Comparison of ENCODE assay signal across 8 cellular contexts in the genomic region with DNA sequence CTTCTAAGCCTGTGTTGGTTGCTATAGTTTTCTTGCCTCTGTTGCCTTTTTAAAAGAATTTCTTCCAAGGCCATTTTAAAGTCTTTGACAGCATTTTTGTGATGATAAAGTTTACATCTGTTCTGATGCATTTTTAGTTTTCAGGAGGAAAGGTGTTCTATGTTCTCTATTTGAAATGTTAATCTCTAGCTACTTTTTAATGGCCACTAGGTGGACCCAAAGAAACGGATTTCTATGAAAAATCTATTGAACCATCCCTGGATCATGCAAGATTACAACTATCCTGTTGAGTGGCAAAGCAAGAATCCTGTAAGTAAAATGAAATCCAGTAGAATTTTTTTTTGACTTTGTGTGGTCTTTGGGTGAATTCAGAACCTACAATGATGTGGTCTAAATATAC.
DNase-seq lines count a peak whose midpoint lies in the region; ATAC-seq, FAIRE-seq and TF ChIP-seq lines count a peak whose summit lies in the region.

No MANE protein-coding gene starts in this region.

- no peak for TF ChIP-seq RAD21 in HepG2 (CRISPR knock-in tag; IDR thresholded peaks at IDR 0.05)

- H3K79me2 ChIP-seq in HepG2 (ENCODE audit: insufficient read depth, low read length): no peaks in the 10 kb centered on the region

- POLR2A ChIA-PET in HepG2 (lab: Yijun Ruan, JAX): no interaction called here

- peaks cover 6 to 20% of the 10 kb centered on the region in 2 experiments; a peak in 4 of 5 replicates for H3K36me3 ChIP-seq in HepG2 (replicated peaks in 1 of 2; ENCODE audit: control insufficient read depth in 1 of 2, insufficient read depth in 2 of 2, low read length in 2 of 2)

- WGBS in HepG2 (ENCODE audit: low lambda C conversion rate): 14% methylated on average over 1 of the region's 1 CpG

- in situ Hi-C loops in HepG2 (cut with HindIII; ENCODE audit: extremely low pct_ligation_motif_present, low pct_unique_long_range_greater_than_20kb): loop anchor here (5.0 kb wide), 1 partner anchor 94 kb away; no protein-coding TSS in a partner anchor

- H3K27me3 ChIP-seq in HepG2 (ENCODE audit: control insufficient read depth in 1 of 2, insufficient read depth in 2 of 2, low read length in 2 of 2): no peaks in the 10 kb centered on the region

- peak; percentile 67 for FAIRE-seq in HepG2 (lab: Jason Lieb, UNC)
- no peak for FAIRE-seq in GM19239 (lab: Jason Lieb, UNC)

- no TSS peak for BruUV-seq in HepG2 (replicated peaks; lab: Mats Ljungman, UMichigan)

- peak; percentile 38 for TF ChIP-seq CTCF in HepG2 (CRISPR knock-in tag; IDR thresholded peaks at IDR 0.05)

- H4K20me1 ChIP-seq in HepG2 (ENCODE audit: insufficient read depth, low read length): no peaks in the 10 kb centered on the region

- DNase-seq in DMS79 treated with DMSO at 0.1 percent for 48 hours (lab: John Stamatoyannopoulos, UW) (peak; percentile 22), Kasumi-1 (lab: John Stamatoyannopoulos, UW) (peak; percentile 31 to 62), amniotic epithelial cell (ENCODE audit: low read depth) (peak; percentile 50), HepG2 (ENCODE audit: low spot score) (peak; percentile 15), GM19239 (ENCODE audit: insufficient read length, low spot score) (no peak), SHP77 treated with DMSO at 0.1 percent for 48 hours (lab: John Stamatoyannopoulos, UW) (no peak)

- no peak; the same call in 2 of the 3 replicates for ATAC-seq in HepG2
- no peak for ATAC-seq in GM21447 (IDR thresholded peaks at IDR 0.05; ENCODE audit: unreplicated experiment)
- no peak for ATAC-seq in HG03469 (IDR thresholded peaks at IDR 0.05; ENCODE audit: unreplicated experiment)

- CTCF ChIA-PET in HepG2 (lab: Yijun Ruan, JAX; ENCODE audit: low intra/inter-chr PET ratio, low total read pairs): interaction anchor here (1.5 kb wide), 1 partner anchor 96 kb away, joined by 15 read pairs; no protein-coding TSS in a partner anchor

- no peak overlapping the region for H2AFZ ChIP-seq in HepG2 (ENCODE audit: low read length)

- H3K4me2 ChIP-seq in HepG2 (ENCODE audit: low read depth, low read length): no peak overlapping the region

- no peaks in the 10 kb centered on the region for H3K4me1 ChIP-seq in HepG2 (ENCODE audit: insufficient read depth, low read length)

- H3K9ac ChIP-seq in HepG2 (ENCODE audit: insufficient read depth, low read depth, low read length): no peak overlapping the region

- H3K4me3 ChIP-seq in HepG2 (replicated peaks in 1 of 3; ENCODE audit: insufficient read depth in 1 of 3, low read depth in 2 of 3, low read length in 3 of 3): no peak overlapping the region

- TF ChIP-seq POLR2A in HepG2 (IDR thresholded peaks at IDR 0.05; ENCODE audit: insufficient read depth in 1 of 2, low read depth in 2 of 2, low read length in 2 of 2): no peak

- TF ChIP-seq EP300 in HepG2 (IDR thresholded peaks at IDR 0.05; ENCODE audit: low read depth in 2 of 2, low read length in 2 of 2) (no peak), HepG2 (CRISPR knock-in tag; IDR thresholded peaks at IDR 0.05; ENCODE audit: borderline replicate concordance) (no peak)

- no peaks in the 10 kb centered on the region for H3K9me3 ChIP-seq in HepG2 (ENCODE audit: low read length)

- H3K27ac ChIP-seq in HepG2 (ENCODE audit: extremely low read length, insufficient read depth, low read length): no peak overlapping the region

- intact Hi-C loops in HepG2 (cut with micrococcal nuclease; ENCODE audit: unreplicated experiment): loop anchor here (1.0 kb wide), 1 partner anchor 96 kb away; no protein-coding TSS in a partner anchor

TF ChIP-seq in HepG2, 621 proteins besides CTCF, POLR2A, EP300 and RAD21:
- peak; percentile 79; the same call in 1 of the 2 replicates for TF ChIP-seq BCL6 (CRISPR knock-in tag; IDR thresholded peaks at IDR 0.05)
- peak; percentile 33; the same call in 1 of the 2 replicates for TF ChIP-seq STAG1 (CRISPR knock-in tag; IDR thresholded peaks at IDR 0.05)
- peak; percentile 35; the same call in 1 of the 2 replicates for TF ChIP-seq ARID3A (IDR thresholded peaks at IDR 0.05; ENCODE audit: low read depth, low read length)
- TF ChIP-seq, protein P1, sequence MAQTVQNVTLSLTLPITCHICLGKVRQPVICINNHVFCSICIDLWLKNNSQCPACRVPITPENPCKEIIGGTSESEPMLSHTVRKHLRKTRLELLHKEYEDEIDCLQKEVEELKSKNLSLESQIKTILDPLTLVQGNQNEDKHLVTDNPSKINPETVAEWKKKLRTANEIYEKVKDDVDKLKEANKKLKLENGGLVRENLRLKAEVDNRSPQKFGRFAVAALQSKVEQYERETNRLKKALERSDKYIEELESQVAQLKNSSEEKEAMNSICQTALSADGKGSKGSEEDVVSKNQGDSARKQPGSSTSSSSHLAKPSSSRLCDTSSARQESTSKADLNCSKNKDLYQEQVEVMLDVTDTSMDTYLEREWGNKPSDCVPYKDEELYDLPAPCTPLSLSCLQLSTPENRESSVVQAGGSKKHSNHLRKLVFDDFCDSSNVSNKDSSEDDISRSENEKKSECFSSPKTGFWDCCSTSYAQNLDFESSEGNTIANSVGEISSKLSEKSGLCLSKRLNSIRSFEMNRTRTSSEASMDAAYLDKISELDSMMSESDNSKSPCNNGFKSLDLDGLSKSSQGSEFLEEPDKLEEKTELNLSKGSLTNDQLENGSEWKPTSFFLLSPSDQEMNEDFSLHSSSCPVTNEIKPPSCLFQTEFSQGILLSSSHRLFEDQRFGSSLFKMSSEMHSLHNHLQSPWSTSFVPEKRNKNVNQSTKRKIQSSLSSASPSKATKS (CRISPR knock-in tag; IDR thresholded peaks at IDR 0.05): no peak
- peak; percentile 14; the same call in 1 of the 2 replicates for TF ChIP-seq SMC3 (IDR thresholded peaks at IDR 0.05; ENCODE audit: low read length)

Comparison
In these comparisons a context has a peak if more than half of its experiments do, and no peak if none do; other contexts are left out.
1. DNase-seq: peak in DMS79 treated with DMSO at 0.1 percent for 48 hours (single experiment), Kasumi-1 (2 of 2), amniotic epithelial cell (single experiment) and HepG2 (single experiment); none in GM19239 (single experiment) and SHP77 treated with DMSO at 0.1 percent for 48 hours (single experiment).